Comparison of ENCODE assay signal across 34 cellular contexts in genomic region chr11:22273781-22274180, GRCh38.
"Had no signal": no experiment of that assay in that cellular context is flagged by ENCODE, and none has a peak within 500 bp of the region (broad histone marks: within the 10 kb centered on the region; RNA-seq: fewer than 3 reads in every experiment).

No MANE protein-coding gene starts in this region.

- H3K4me3 ChIP-seq: MG63 had no signal

- H3K4me2 ChIP-seq: KMS-11 had no signal

- H3K9me3 ChIP-seq: MG63 had no signal

- H3K36me3 ChIP-seq: MG63 had no signal

- H3K27me3 ChIP-seq: MG63 had no signal

- DNase-seq: Karpas-422, Kasumi-1, MG63, MM.1S, MV-4-11, NCI-H1048, NCI-H1092, NCI-H1092 treated with DMSO at 0.1 percent for 48 hours, NCI-H1105, NCI-H1105 treated with DMSO at 0.1 percent for 48 hours, NCI-H1417, NCI-H1417 treated with DMSO at 0.1 percent for 48 hours, NCI-H1436, NCI-H1436 treated with DMSO at 0.1 percent for 48 hours, NCI-H146, NCI-H1694, NCI-H1694 treated with DMSO at 0.1 percent for 48 hours, NCI-H187, NCI-H187 treated with DMSO at 0.1 percent for 48 hours, NCI-H1930, NCI-H2029, NCI-H2029 treated with DMSO at 0.1 percent for 48 hours, NCI-H2081, NCI-H2081 treated with DMSO at 0.1 percent for 48 hours, NCI-H2107, NCI-H2171, NCI-H2171 treated with DMSO at 0.1 percent for 48 hours, NCI-H2227 treated with DMSO at 0.1 percent for 48 hours, NCI-H226, NCI-H345, NCI-H446, NCI-H446 treated with DMSO at 0.1 percent for 48 hours, NCI-H510A had no signal

- H3K9ac ChIP-seq: KMS-11 had no signal

- H3K27ac ChIP-seq: KMS-11 had no signal
